ENCODE assay signal across 8 cellular contexts in genomic region chrX:73855546-73855945, GRCh38. TPM values are rescaled to one million over a fixed set of nuclear protein-coding genes. Genes with fewer than 3 reads are reported as not detected.
DNase-seq lines count a peak whose midpoint lies in the region; ATAC-seq and TF ChIP-seq lines count a peak whose summit lies in the region.

No MANE protein-coding gene starts in this region.

- in situ Hi-C loops in Panc1 (cut with HindIII; ENCODE audit: low pct_unique_long_range_greater_than_20kb, low sequenced_read_pairs), result no loop called here

- H3K27ac ChIP-seq in HUES6 (ENCODE audit: low read depth, low read length) (peak overlapping the region; percentile 29; the same call in 1 of the 2 replicates), Panc1 (ENCODE audit: low read length) (peak overlapping the region; percentile 14; the same call in 1 of the 2 replicates), osteoblast (ENCODE audit: low read depth, low read length) (no peak overlapping the region), tibial nerve (no peak overlapping the region)

- 0% methylated on average over 2 of the region's 2 CpGs for WGBS in tibial nerve, 2 donors

- TF ChIP-seq CTCF in Panc1 (IDR thresholded peaks at IDR 0.05) (peak; percentile 74), fibroblast of pulmonary artery (IDR thresholded peaks at IDR 0.05; ENCODE audit: low read length, missing control alignments) (peak; percentile 60), osteoblast (IDR thresholded peaks at IDR 0.05; ENCODE audit: extremely low read depth, low read depth, low read length) (peak; percentile 91), tibial nerve (IDR thresholded peaks at IDR 0.05) (peak; percentile 46 to 86 (median 72))

- peaks cover 16% of the 10 kb centered on the region for H3K79me2 ChIP-seq in osteoblast (ENCODE audit: insufficient read depth, low read length)

- no peak overlapping the region for H3K27ac Mint-ChIP-seq in activated T-cell treated with anti-CD3 and anti-CD28 coated beads, Interleukin-2, amount 50 U/mL, for 72 hours

- H3K27me3 ChIP-seq in HUES6 (ENCODE audit: control insufficient read depth, insufficient read depth, low read length) (no peaks in the 10 kb centered on the region), Panc1 (ENCODE audit: control insufficient read depth, insufficient read depth, low read length) (no peaks in the 10 kb centered on the region), osteoblast (ENCODE audit: insufficient read depth, low read length) (peaks cover 2% of the 10 kb centered on the region), tibial nerve (no peaks in the 10 kb centered on the region)

- intact Hi-C loops in Panc1 (cut with micrococcal nuclease; ENCODE audit: unreplicated experiment), result loop anchor here (1.0 to 2.0 kb wide), 2 partner anchors 160 to 277 kb away; no protein-coding TSS in a partner anchor

- H3K9ac ChIP-seq in HUES6 (ENCODE audit: low read length), result no peak overlapping the region

- H3K36me3 Mint-ChIP-seq in activated T-cell treated with anti-CD3 and anti-CD28 coated beads, Interleukin-2, amount 50 U/mL, for 72 hours (ENCODE audit: insufficient read depth in 2 of 2), result peaks cover 0 to 15% of the 10 kb centered on the region in 2 donors

- H4K20me1 ChIP-seq in osteoblast (ENCODE audit: insufficient read depth, low read length), result no peaks in the 10 kb centered on the region

- DNase-seq in ELF-1 (ENCODE audit: low read depth, low spot score), result peak; percentile 90
- peak; percentile 47 for DNase-seq in Panc1 (ENCODE audit: low read depth, low spot score)
- DNase-seq in activated T-cell treated with anti-CD3 and anti-CD28 coated beads, Interleukin-2, amount 50 U/mL, for 72 hours, result peak; percentile 41 to 61
- DNase-seq in fibroblast of pulmonary artery (ENCODE audit: low read depth), result peak; percentile 72
- DNase-seq in osteoblast (ENCODE audit: insufficient read length, low spot score, missing footprints), result peak; percentile 86
- DNase-seq in tibial nerve (ENCODE audit: low spot score in 2 of 2), result peak; percentile 27 to 69

- POLR2A ChIA-PET in Panc1 (lab: Charles Lee), result no interaction called here

- BruUV-seq in Panc1 (replicated peaks; lab: Mats Ljungman, UMichigan), result no TSS peak

- H3K4me1 ChIP-seq in HUES6 (ENCODE audit: control insufficient read depth, insufficient read depth, low read length) (peaks cover 9% of the 10 kb centered on the region; the same call in 1 of the 2 replicates), Panc1 (ENCODE audit: control insufficient read depth, insufficient read depth, low read length) (no peaks in the 10 kb centered on the region; the same call in 1 of the 2 replicates), osteoblast (ENCODE audit: insufficient read depth, low read length) (no peaks in the 10 kb centered on the region), tibial nerve (no peaks in the 10 kb centered on the region)

- no peak overlapping the region for H3K4me3 ChIP-seq in HUES6 (ENCODE audit: low read depth, low read length)
- H3K4me3 ChIP-seq in Panc1 (ENCODE audit: low read depth in 2 of 2, low read length in 2 of 2), result no peak overlapping the region
- H3K4me3 ChIP-seq in fibroblast of pulmonary artery (replicated peaks; ENCODE audit: low read depth, low read length), result no peak overlapping the region
- H3K4me3 ChIP-seq in osteoblast (ENCODE audit: insufficient read depth, low read length), result no peak overlapping the region
- no peak overlapping the region for H3K4me3 ChIP-seq in tibial nerve

- no peak for TF ChIP-seq POLR2A in tibial nerve (IDR thresholded peaks at IDR 0.05)

- ATAC-seq in Panc1, result peak; percentile 94
- ATAC-seq in activated T-cell treated with anti-CD3 and anti-CD28 coated beads, Interleukin-2, amount 50 U/mL, for 72 hours (replicated peaks in 1 of 2), result peak in 1 of 2 donors; percentile 45
- no peak for ATAC-seq in GM18511 (IDR thresholded peaks at IDR 0.05; ENCODE audit: unreplicated experiment)

- peaks cover 38% of the 10 kb centered on the region for H3K9me3 ChIP-seq in HUES6 (ENCODE audit: control insufficient read depth, insufficient read depth, low read depth, low read length)
- no peaks in the 10 kb centered on the region for H3K9me3 ChIP-seq in Panc1 (ENCODE audit: control insufficient read depth, insufficient read depth, low read depth, low read length)
- H3K9me3 ChIP-seq in osteoblast (ENCODE audit: low read depth, low read length), result no peaks in the 10 kb centered on the region
- H3K9me3 ChIP-seq in tibial nerve, result no peaks in the 10 kb centered on the region

- TF ChIP-seq EP300 in tibial nerve (IDR thresholded peaks at IDR 0.05), result no peak

- CTCF ChIA-PET in Panc1 (lab: Charles Lee), result interaction anchor here (0.8 kb wide), 1 partner anchor 567 kb away, joined by 3 read pairs; no protein-coding TSS in a partner anchor

- H3K36me3 ChIP-seq in HUES6 (ENCODE audit: control insufficient read depth, insufficient read depth, low read length), result no peaks in the 10 kb centered on the region; the same call in 1 of the 2 replicates
- H3K36me3 ChIP-seq in Panc1 (ENCODE audit: control insufficient read depth, insufficient read depth, low read length), result no peaks in the 10 kb centered on the region
- H3K36me3 ChIP-seq in osteoblast (ENCODE audit: insufficient read depth, low read length), result no peaks in the 10 kb centered on the region
- no peaks in the 10 kb centered on the region for H3K36me3 ChIP-seq in tibial nerve

- no peak overlapping the region for H3K4me3 Mint-ChIP-seq in activated T-cell treated with anti-CD3 and anti-CD28 coated beads, Interleukin-2, amount 50 U/mL, for 72 hours

- H3K27me3 Mint-ChIP-seq in activated T-cell treated with anti-CD3 and anti-CD28 coated beads, Interleukin-2, amount 50 U/mL, for 72 hours (ENCODE audit: low read depth), result no peaks in the 10 kb centered on the region

- H2AFZ ChIP-seq in osteoblast (ENCODE audit: low read length), result no peak overlapping the region

- no peak overlapping the region for H3K4me2 ChIP-seq in osteoblast (ENCODE audit: insufficient read depth, low read length)

- H3K9me3 Mint-ChIP-seq in activated T-cell treated with anti-CD3 and anti-CD28 coated beads, Interleukin-2, amount 50 U/mL, for 72 hours, result peaks cover 3 to 6% of the 10 kb centered on the region in 2 donors

- H3K4me1 Mint-ChIP-seq in activated T-cell treated with anti-CD3 and anti-CD28 coated beads, Interleukin-2, amount 50 U/mL, for 72 hours (ENCODE audit: low read depth), result no peaks in the 10 kb centered on the region

RNA-seq across cellular contexts. Expression of gene XIST, which starts 3.0 kb away (rescaled TPM):
- total RNA-seq in Panc1 (2021; ENCODE audit: unreplicated experiment) (0.64 TPM), osteoblast (under 0.01 and 118 TPM in 2 replicates), tibial nerve (100 to 1,000 TPM in 2 of 4 donors, 10 to 100 TPM in 1, 1 to 10 TPM in 1; 5.5 to 502 (median 219) TPM)
- polyA plus RNA-seq in Panc1 (2012; ENCODE audit: insufficient read length), result not detected
- total RNA-seq in activated T-cell treated with anti-CD3 and anti-CD28 coated beads, Interleukin-2, amount 50 U/mL, for 72 hours, result 100 to 1,000 TPM in 1 of 2 donors, under 1 TPM in 1; 0.09 to 371 TPM

Comparison
In these comparisons a context has a peak if more than half of its experiments do, and no peak if none do; other contexts are left out.
1. H3K27ac ChIP-seq: peak in HUES6 (single experiment) and Panc1 (single experiment); none in osteoblast (single experiment) and tibial nerve (0 of 4).
2. Peak in every context shown above with its lines, with median percentiles within 50 percentile points of each other: DNase-seq and CTCF ChIP-seq.